14 cellular contexts compared by ENCODE assay signal in the genomic region with DNA sequence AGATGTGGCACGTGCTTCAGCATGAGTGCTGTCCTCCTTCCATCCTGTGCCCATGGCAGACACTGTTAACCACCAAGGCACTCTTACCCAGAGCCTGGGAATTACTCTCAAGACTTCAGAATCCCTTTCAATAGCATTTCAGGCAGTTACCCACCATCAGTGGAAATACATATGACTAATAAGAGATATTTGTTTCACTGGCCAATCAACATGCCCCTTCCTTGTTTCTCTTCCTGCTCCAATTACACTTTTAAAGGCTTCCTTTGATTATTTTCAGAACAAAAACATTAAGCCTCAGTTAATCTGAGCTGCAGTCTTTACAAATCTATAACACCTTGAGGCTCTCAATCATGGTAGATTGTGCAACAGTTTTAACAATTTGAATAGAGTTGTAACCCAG.
DNase-seq lines count a peak whose midpoint lies in the region; ATAC-seq and TF ChIP-seq lines count a peak whose summit lies in the region.
"Had no signal": no experiment of that assay in that cellular context is flagged by ENCODE, and none has a peak within 500 bp of the region (broad histone marks: within the 10 kb centered on the region; RNA-seq: fewer than 3 reads in every experiment).

No MANE protein-coding gene starts in this region.

- H3K4me1 Mint-ChIP-seq in GM23338, result no peaks in the 10 kb centered on the region
- H3K4me1 Mint-ChIP-seq: CD14-positive monocyte, IgD-negative memory B cell had no signal

- H3K27me3 ChIP-seq in GM23338 (ENCODE audit: insufficient read depth), result no peaks in the 10 kb centered on the region

- H3K9me2 ChIP-seq in GM23338 (ENCODE audit: insufficient read depth), result no peaks in the 10 kb centered on the region

- H4K20me1 ChIP-seq in GM23338 (replicated peaks; ENCODE audit: insufficient read depth), result no peaks in the 10 kb centered on the region

- H3K4me2 ChIP-seq in GM23338, result no peak overlapping the region
- H3K4me2 ChIP-seq: A549 had no signal

- H3K9me3 Mint-ChIP-seq in GM23338, result peaks cover 8% of the 10 kb centered on the region; the same call in 2 of the 3 replicates
- H3K9me3 Mint-ChIP-seq: CD8-positive, alpha-beta T cell; IgD-negative memory B cell had no signal

- ATAC-seq in GM23338, result no peak
- ATAC-seq in esophagus mucosa, result peak; percentile 48
- ATAC-seq in GM19023 (IDR thresholded peaks at IDR 0.05; ENCODE audit: unreplicated experiment), result no peak
- ATAC-seq in GM21786 (IDR thresholded peaks at IDR 0.05; ENCODE audit: unreplicated experiment), result no peak
- ATAC-seq: A549; CD8-positive, alpha-beta T cell; HCT116 had no signal

- no peak for TF ChIP-seq CTCF in GM23338 (conservative IDR thresholded peaks at IDR 0.05; ENCODE audit: low read depth in 2 of 2)

- H3F3A ChIP-seq in GM23338 (replicated peaks; ENCODE audit: low read depth), result no peaks in the 10 kb centered on the region

- H3K4me1 ChIP-seq in GM23338 (ENCODE audit: insufficient read depth), result no peaks in the 10 kb centered on the region
- H3K4me1 ChIP-seq: A549 had no signal

- H3K36me3 Mint-ChIP-seq in GM23338 (ENCODE audit: low read depth), result peaks cover 6% of the 10 kb centered on the region
- H3K36me3 Mint-ChIP-seq: CD8-positive, alpha-beta T cell; IgD-negative memory B cell had no signal

- H3K27ac Mint-ChIP-seq in GM23338, result no peak overlapping the region
- H3K27ac Mint-ChIP-seq: CD8-positive, alpha-beta T cell; IgD-negative memory B cell had no signal

- DNase-seq in GM23338 (ENCODE audit: low spot score) (peak; percentile 17), astrocyte of the hippocampus (ENCODE audit: low read depth, low spot score) (peak; percentile 4), islet precursor cell (no peak)
- DNase-seq: Caco-2; CD8-positive, alpha-beta T cell; DND-41; GF-D8 had no signal

- no peak overlapping the region for H2AFZ ChIP-seq in GM23338

- no peaks in the 10 kb centered on the region for H3K36me3 ChIP-seq in GM23338 (ENCODE audit: insufficient read depth)

- no peak overlapping the region for H3K27ac ChIP-seq in GM23338 (ENCODE audit: low read depth)
- H3K27ac ChIP-seq: A549 had no signal

- H3K4me3 ChIP-seq in GM23338, result no peak overlapping the region
- H3K4me3 ChIP-seq: A549 had no signal

- no peaks in the 10 kb centered on the region for H3K27me3 Mint-ChIP-seq in GM23338 (ENCODE audit: insufficient read depth, low read depth, poor library complexity)
- H3K27me3 Mint-ChIP-seq: IgD-negative memory B cell had no signal

- no peaks in the 10 kb centered on the region for H3K79me2 ChIP-seq in GM23338 (replicated peaks; ENCODE audit: insufficient read depth)

- no peak overlapping the region for H3K4me3 Mint-ChIP-seq in GM23338
- H3K4me3 Mint-ChIP-seq: CD14-positive monocyte; CD8-positive, alpha-beta T cell; IgD-negative memory B cell had no signal

TF ChIP-seq in GM23338, 12 proteins besides CTCF, POLR2A, EP300 and RAD21:
- TF ChIP-seq ZNF114 (CRISPR knock-in tag; IDR thresholded peaks at IDR 0.05), result no peak
